Comparison of ENCODE assay signal across 7 cellular contexts in the genomic region with DNA sequence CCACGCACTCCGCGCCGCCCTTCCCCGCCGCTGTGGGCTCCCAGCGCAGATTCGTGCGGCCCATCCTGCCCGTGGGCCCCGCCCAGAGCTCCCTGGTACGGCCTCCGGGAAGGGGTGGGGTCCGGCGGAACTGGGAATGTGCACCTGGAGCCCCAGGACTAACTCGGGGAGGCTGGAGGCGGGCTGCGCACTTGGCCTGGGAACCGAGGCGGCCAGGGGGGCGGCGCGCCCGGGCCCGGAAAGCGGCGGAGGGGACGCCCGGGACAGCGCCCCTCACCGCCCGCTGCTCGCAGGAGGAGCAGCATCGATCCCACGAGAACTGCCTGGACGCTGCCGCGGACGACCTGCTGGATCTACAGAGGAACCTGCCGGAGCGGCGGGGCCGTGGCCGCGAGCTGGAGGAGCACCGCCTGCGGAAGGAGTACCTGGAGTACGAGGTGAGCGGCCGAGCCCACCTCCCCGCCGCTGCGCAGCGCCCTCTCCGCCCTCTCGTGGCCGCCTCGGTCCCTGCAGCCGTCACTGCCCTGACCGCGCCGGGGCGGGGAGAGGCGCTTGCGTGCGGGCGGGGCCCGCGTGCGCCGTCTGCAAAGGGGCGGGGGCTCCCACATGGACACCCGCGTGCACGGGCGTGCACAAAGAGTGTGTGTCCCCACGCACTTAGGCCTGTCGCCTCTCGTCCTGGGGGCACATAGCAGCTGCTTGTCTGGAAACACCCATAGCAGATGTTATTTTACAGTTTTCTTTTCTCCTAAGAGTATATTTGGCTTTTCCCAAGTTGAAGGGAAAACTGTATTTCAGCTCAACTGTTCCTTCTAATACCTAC. TPM values are rescaled to one million over a fixed set of nuclear protein-coding genes. Genes with fewer than 3 reads are reported as not detected.
A peak's percentile ranks its signal among the peaks of the same experiment; 100 is the strongest.
DNase-seq lines count a peak whose midpoint lies in the region; ATAC-seq and TF ChIP-seq lines count a peak whose summit lies in the region.

No MANE protein-coding gene starts in this region.

- H3K9me3 ChIP-seq in mononuclear cell (ENCODE audit: low read depth, low read length): no peaks in the 10 kb centered on the region

- H3K27me3 ChIP-seq in mononuclear cell (ENCODE audit: insufficient read depth, low read length): no peaks in the 10 kb centered on the region

- peak; percentile 53 for TF ChIP-seq CTCF in epithelial cell of esophagus (IDR thresholded peaks at IDR 0.05; ENCODE audit: insufficient read depth, low read depth, low read length, missing control alignments)

- H3K4me1 ChIP-seq in mononuclear cell (ENCODE audit: insufficient read depth, low read length): peaks cover 10% of the 10 kb centered on the region

- H3K4me3 ChIP-seq in epithelial cell of esophagus (ENCODE audit: low read length) (peak overlapping the region; percentile 56), mononuclear cell (ENCODE audit: low read length) (peak overlapping the region; percentile 16)

- peak; percentile 83 for DNase-seq in NCI-H774 (lab: John Stamatoyannopoulos, UW)
- DNase-seq in activated T-cell treated with anti-CD3 and anti-CD28 coated beads for 4 hours: peak; percentile 70
- peak; percentile 88 for DNase-seq in epithelial cell of esophagus (ENCODE audit: low read depth)
- DNase-seq in stimulated activated CD8-positive, alpha-beta memory T cell treated with anti-CD3 and anti-CD28 coated beads, Interleukin-2, amount 100 ng/mL, for 48 hours (ENCODE audit: low read depth in 2 of 2): peak; percentile 63 to 75

- ATAC-seq in GM18520 (IDR thresholded peaks at IDR 0.05; ENCODE audit: unreplicated experiment) (peak; percentile 65), HG03097 (IDR thresholded peaks at IDR 0.05; ENCODE audit: low FRiP score, unreplicated experiment) (peak; percentile 67)

RNA-seq across cellular contexts. Expression of a gene that starts 25.2 kb away (rescaled TPM):
- total RNA-seq in mononuclear cell: 47.2 TPM

Comparison
In these comparisons a context has a peak if more than half of its experiments do, and no peak if none do; other contexts are left out.
1. Peak in every context shown above with its lines: DNase-seq, ATAC-seq and H3K4me3 ChIP-seq.